In genomic region chr1:110084226-110085078, GRCh38 we compare ENCODE assay signal across 9 cellular contexts. TPM values are rescaled to one million over a fixed set of nuclear protein-coding genes. Genes with fewer than 3 reads are reported as not detected.
DNase-seq lines count a peak whose midpoint lies in the region; ATAC-seq and TF ChIP-seq lines count a peak whose summit lies in the region.
"Had no signal": no experiment of that assay in that cellular context is flagged by ENCODE, and none has a peak within 500 bp of the region (broad histone marks: within the 10 kb centered on the region; RNA-seq: fewer than 3 reads in every experiment).

No MANE protein-coding gene starts in this region.

- CTCF ChIA-PET in IMR-90 (lab: Yijun Ruan, JAX), result interaction anchor here (0.6 kb wide), 1 partner anchor 15 kb away, joined by 3 read pairs; no protein-coding TSS in a partner anchor

- H2AK9ac ChIP-seq in IMR-90 (replicated peaks; ENCODE audit: low read depth, low read length, poor library complexity), result peak overlapping the region; percentile 44

- no peak overlapping the region for H4K91ac ChIP-seq in IMR-90 (ENCODE audit: insufficient read depth, low read depth, low read length)

- in situ Hi-C loops in IMR-90 (cut with MboI; ENCODE audit: low sequenced_read_pairs), result no loop called here

- H2AFZ ChIP-seq in IMR-90 (replicated peaks; ENCODE audit: low read length, poor library complexity), result peak overlapping the region; percentile 79

- H3K9me3 ChIP-seq in IMR-90 (ENCODE audit: control insufficient read depth, insufficient read depth, low read length), result peaks cover 9% of the 10 kb centered on the region
- no peaks in the 10 kb centered on the region for H3K9me3 ChIP-seq in adipocyte (ENCODE audit: control insufficient read depth, low read length)
- no peaks in the 10 kb centered on the region for H3K9me3 ChIP-seq in sigmoid colon

- H3K27ac ChIP-seq in IMR-90 (ENCODE audit: insufficient read depth, low read length) (no peak overlapping the region), sigmoid colon (peak overlapping the region; percentile 68 to 85 (median 79))

- TF ChIP-seq POLR2A in IMR-90 (IDR thresholded peaks at IDR 0.05; ENCODE audit: low read depth, low read length), result no peak
- no peak for TF ChIP-seq POLR2A in sigmoid colon (IDR thresholded peaks at IDR 0.05)

- H2BK15ac ChIP-seq in IMR-90 (ENCODE audit: low read depth, low read length), result no peak overlapping the region

- POLR2A ChIA-PET in IMR-90 (lab: Charles Lee; ENCODE audit: unreplicated experiment), result no interaction called here

- peak; percentile 87 for DNase-seq in CD1c-positive myeloid dendritic cell (ENCODE audit: extremely low spot score)
- DNase-seq in IMR-90, result peak; percentile 54
- DNase-seq in adipocyte (ENCODE audit: low read depth), result peak; percentile 78
- peak; percentile 80 for DNase-seq in sigmoid colon
- no peak for DNase-seq in cerebellum (ENCODE audit: low spot score)
- no peak for DNase-seq in NCI-H748 (lab: John Stamatoyannopoulos, UW; ENCODE audit: unreplicated experiment)

- ATAC-seq in IMR-90 (ENCODE audit: low read depth) (peak; percentile 72), HG03520 (IDR thresholded peaks at IDR 0.05; ENCODE audit: unreplicated experiment) (no peak)
- ATAC-seq: HCT116 had no signal

- H3K14ac ChIP-seq in IMR-90 (replicated peaks; ENCODE audit: low read depth, low read length), result no peak overlapping the region

- 2% methylated on average over 45 of the region's 72 CpGs; no CpG with 5 or more reads in 1 of the 2 experiments for WGBS in IMR-90 (ENCODE audit: extremely low coverage in 2 of 2, insufficient read length in 1 of 2), 2 experiments
- 1 to 2% methylated on average over 72 of the region's 72 CpGs for WGBS in sigmoid colon, 2 donors

- TF ChIP-seq EP300 in sigmoid colon (IDR thresholded peaks at IDR 0.05), result no peak

- TF ChIP-seq RAD21 in IMR-90 (IDR thresholded peaks at IDR 0.05; ENCODE audit: low read length), result no peak

- H2BK20ac ChIP-seq in IMR-90 (ENCODE audit: low read depth, low read length), result no peak overlapping the region

- H3K9me1 ChIP-seq in IMR-90 (ENCODE audit: insufficient read depth, low read length), result no peaks in the 10 kb centered on the region

- dilution Hi-C loops in IMR-90 (cut with HindIII; ENCODE audit: low sequenced_read_pairs, unreplicated experiment), result no loop called here

- no peak overlapping the region for H4K8ac ChIP-seq in IMR-90 (ENCODE audit: low read depth in 2 of 2, low read length in 2 of 2)

- no peak overlapping the region for H3K4ac ChIP-seq in IMR-90 (ENCODE audit: low read depth, low read length)

- TF ChIP-seq CTCF in IMR-90 (conservative IDR thresholded peaks at IDR 0.05; ENCODE audit: low read depth, low read length) (no peak), sigmoid colon (IDR thresholded peaks at IDR 0.05) (no peak)

- H3K4me3 ChIP-seq in IMR-90 (ENCODE audit: insufficient read depth, low read depth, low read length) (peak overlapping the region; percentile 60), adipocyte (ENCODE audit: low read length) (peak overlapping the region; percentile 80), iPS-11a (ENCODE audit: low read depth, low read length) (peak overlapping the region; percentile 28), sigmoid colon (peak overlapping the region; percentile 59 to 73 (median 62))

- no peak overlapping the region for H3K56ac ChIP-seq in IMR-90 (ENCODE audit: extremely low read depth, insufficient read depth, low read length)

- BruUV-seq in IMR-90 (replicated peaks; lab: Mats Ljungman, UMichigan), result no TSS peak

- H2AK5ac ChIP-seq in IMR-90 (ENCODE audit: low read depth, low read length), result no peak overlapping the region

- peaks cover 84% of the 10 kb centered on the region for H3K27me3 ChIP-seq in IMR-90 (ENCODE audit: control insufficient read depth, insufficient read depth, low read length)
- no peaks in the 10 kb centered on the region for H3K27me3 ChIP-seq in adipocyte (replicated peaks; ENCODE audit: control insufficient read depth, insufficient read depth, low read length)
- peaks cover 0 to 9% (median 0%) of the 10 kb centered on the region in 3 donors for H3K27me3 ChIP-seq in sigmoid colon

- H3K23ac ChIP-seq in IMR-90 (ENCODE audit: low read depth, low read length), result peak overlapping the region; percentile 48; the same call in 1 of the 2 replicates

- peak overlapping the region; percentile 88 for H3K4me2 ChIP-seq in IMR-90 (ENCODE audit: low read depth, low read length)

- H4K20me1 ChIP-seq in IMR-90 (ENCODE audit: insufficient read depth, low read length), result no peaks in the 10 kb centered on the region

- H3K18ac ChIP-seq in IMR-90 (ENCODE audit: low read depth, low read length), result 0 out of 2 replicates have a peak overlapping the region, but pooled peaks have one; percentile 33

- no peaks in the 10 kb centered on the region for H3K79me1 ChIP-seq in IMR-90 (ENCODE audit: low read depth in 1 of 2, low read length in 2 of 2)

- H3K4me1 ChIP-seq in IMR-90 (ENCODE audit: control insufficient read depth, insufficient read depth, low read length), result no peaks in the 10 kb centered on the region; the same call in none of the 2 replicates
- H3K4me1 ChIP-seq in adipocyte (ENCODE audit: control insufficient read depth, insufficient read depth, low read length), result peaks cover 19% of the 10 kb centered on the region
- H3K4me1 ChIP-seq in sigmoid colon, result peaks cover 0 to 17% (median 13%) of the 10 kb centered on the region in 4 donors

- H3K9ac ChIP-seq in IMR-90 (ENCODE audit: low read depth, low read length), result no peak overlapping the region
- peak overlapping the region; percentile 78 for H3K9ac ChIP-seq in adipocyte (ENCODE audit: low read length)

- H3K36me3 ChIP-seq in IMR-90 (ENCODE audit: control insufficient read depth, insufficient read depth, low read length) (no peaks in the 10 kb centered on the region), adipocyte (ENCODE audit: control insufficient read depth, insufficient read depth, low read length, severe bottlenecking) (no peaks in the 10 kb centered on the region), sigmoid colon (no peaks in the 10 kb centered on the region)

- intact Hi-C loops in IMR-90 (cut with micrococcal nuclease) (loop anchor here (2.0 to 5.0 kb wide), 2 partner anchors 30 to 413 kb away; no protein-coding TSS in a partner anchor), sigmoid colon (cut with DNase I) (no loop called here)

- no peak overlapping the region for H2BK120ac ChIP-seq in IMR-90 (ENCODE audit: low read depth, low read length)

- H2BK5ac ChIP-seq in IMR-90 (ENCODE audit: low read depth, low read length, poor library complexity, severe bottlenecking), result no peak overlapping the region

- H4K5ac ChIP-seq in IMR-90 (ENCODE audit: low read depth, low read length), result no peak overlapping the region

TF ChIP-seq in IMR-90, 13 proteins besides CTCF, POLR2A, EP300 and RAD21 (continues in another document):
- TF ChIP-seq RCOR1 (IDR thresholded peaks at IDR 0.05; ENCODE audit: insufficient replicate concordance, low read length) (no peak), CEBPB (IDR thresholded peaks at IDR 0.05; ENCODE audit: low read depth, low read length) (no peak), SMC3 (IDR thresholded peaks at IDR 0.05; ENCODE audit: low read depth, low read length) (no peak), BHLHE40 (IDR thresholded peaks at IDR 0.05; ENCODE audit: low read depth, low read length) (no peak), NFE2L2 (IDR thresholded peaks at IDR 0.05; ENCODE audit: low read depth, low read length) (no peak), MXI1 (IDR thresholded peaks at IDR 0.05; ENCODE audit: borderline replicate concordance, low read depth, low read length) (no peak), MAZ (IDR thresholded peaks at IDR 0.05; ENCODE audit: borderline replicate concordance, low read depth, low read length) (no peak), RFX5 (IDR thresholded peaks at IDR 0.05; ENCODE audit: low read depth, low read length) (no peak), USF2 (IDR thresholded peaks at IDR 0.05; ENCODE audit: low read depth, low read length) (no peak), CHD1 (IDR thresholded peaks at IDR 0.05; ENCODE audit: low read depth, low read length) (no peak), FOS (IDR thresholded peaks at IDR 0.05; ENCODE audit: low read depth, low read length) (no peak)

RNA-seq across cellular contexts. Expression of gene ALX3, which starts 14.0 kb away (rescaled TPM):
- not detected in 2 replicates for total RNA-seq in IMR-90 (2012; rRNA removed)
- not detected in 2 replicates for polyA plus RNA-seq in IMR-90 (2012; rRNA removed)
- not detected in 2 replicates for polyA plus RNA-seq in IMR-90 (2012; cell fraction: cytosol; rRNA removed)
- not detected in 2 replicates for polyA plus RNA-seq in IMR-90 (2012; cell fraction: nucleus; rRNA removed; ENCODE audit: low replicate concordance)
- total RNA-seq in sigmoid colon, result not detected
- polyA plus RNA-seq in sigmoid colon, result under 1 TPM in 1 of 3 donors, not detected in 2; 0.13 TPM
- total RNA-seq in cerebellum, result not detected

RNA-seq across cellular contexts. Expression of gene UBL4B, which starts 27.8 kb away (rescaled TPM):
- not detected in 2 replicates for total RNA-seq in IMR-90 (2012; rRNA removed)
- not detected in 2 replicates for polyA plus RNA-seq in IMR-90 (2012; rRNA removed)
- not detected in 2 replicates for polyA plus RNA-seq in IMR-90 (2012; cell fraction: cytosol; rRNA removed)
- polyA plus RNA-seq in IMR-90 (2012; cell fraction: nucleus; rRNA removed; ENCODE audit: low replicate concordance), result 0.05 TPM in 1 of 2 replicates, not detected in the other
- total RNA-seq in sigmoid colon, result under 1 TPM in 1 of 4 donors, not detected in 3; 0.33 TPM
- under 1 TPM in 1 of 3 donors, not detected in 2; 0.06 TPM for polyA plus RNA-seq in sigmoid colon
- total RNA-seq in cerebellum, result not detected

RNA-seq across cellular contexts. Expression of gene STRIP1, which starts 50.0 kb away (rescaled TPM):
- total RNA-seq in IMR-90 (2012; rRNA removed) (31.4 and 33.5 TPM in 2 replicates), sigmoid colon (10 to 100 TPM; 32.8 to 47.8 (median 36.1) TPM), cerebellum (112 TPM)
- polyA plus RNA-seq in IMR-90 (2012; rRNA removed) (28.6 and 30.4 TPM in 2 replicates), sigmoid colon (10 to 100 TPM in 1 of 3 donors, 1 to 10 TPM in 2; 7.9 to 24.8 (median 9.6) TPM)
- 13.7 and 17.1 TPM in 2 replicates for polyA plus RNA-seq in IMR-90 (2012; cell fraction: cytosol; rRNA removed)
- 82.7 and 95.7 TPM in 2 replicates for polyA plus RNA-seq in IMR-90 (2012; cell fraction: nucleus; rRNA removed; ENCODE audit: low replicate concordance)

Comparison
In these comparisons a context has a peak if more than half of its experiments do, and no peak if none do; other contexts are left out.
1. DNase-seq: peak in CD1c-positive myeloid dendritic cell (single experiment), IMR-90 (single experiment), adipocyte (single experiment) and sigmoid colon (single experiment); none in cerebellum (single experiment) and NCI-H748 (single experiment).
2. H3K4me3 ChIP-seq: peak in every context shown above with its lines; median percentile 80 in adipocyte; 62 in sigmoid colon; 60 in IMR-90; 28 in iPS-11a.